Comparison of ENCODE assay signal across 10 cellular contexts in the genomic region with DNA sequence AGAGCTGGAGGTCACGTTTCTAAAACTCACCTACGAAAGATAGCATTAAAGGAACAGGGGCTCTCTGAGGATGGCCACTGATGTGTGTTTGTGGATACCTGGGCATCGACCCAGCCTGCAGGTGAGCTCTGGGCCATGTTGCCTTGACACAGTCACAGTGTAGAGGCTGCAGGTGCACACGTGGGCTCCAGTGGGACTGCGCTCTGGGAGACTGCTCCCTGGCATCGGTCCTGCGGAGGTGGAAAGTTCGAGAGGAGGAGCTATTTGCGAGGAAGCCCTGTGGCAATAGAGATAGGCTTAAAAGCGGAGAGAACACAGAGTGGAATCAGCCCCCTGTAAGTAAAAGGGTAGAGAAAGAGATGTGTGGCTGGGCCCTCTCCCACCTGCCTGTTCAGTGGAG.
"Had no signal": no experiment of that assay in that cellular context is flagged by ENCODE, and none has a peak within 500 bp of the region (broad histone marks: within the 10 kb centered on the region; RNA-seq: fewer than 3 reads in every experiment).

No MANE protein-coding gene starts in this region.

- H3K27me3 Mint-ChIP-seq: activated naive CD8-positive, alpha-beta T cell; memory B cell had no signal

- H3K4me1 Mint-ChIP-seq: endodermal cell, nephron had no signal

- H3K27me3 ChIP-seq: esophagus muscularis mucosa had no signal

- H3K4me3 Mint-ChIP-seq: activated naive CD8-positive, alpha-beta T cell; endodermal cell; memory B cell; nephron; WTC11 had no signal

- H3K27ac Mint-ChIP-seq: activated naive CD8-positive, alpha-beta T cell; memory B cell; WTC11 had no signal

- H3K4me3 ChIP-seq: esophagus muscularis mucosa had no signal

- ATAC-seq: left colon, WTC11 had no signal

- DNase-seq: activated CD4-positive, alpha-beta T cell treated with anti-CD3 and anti-CD28 coated beads for 48 hours; activated CD8-positive, alpha-beta memory T cell treated with anti-CD3 and anti-CD28 coated beads for 24 hours; endodermal cell; left colon; stimulated activated CD4-positive, alpha-beta T cell treated with anti-CD3 and anti-CD28 coated beads, Interleukin-4, amount 100 ng/mL, for 24 hours had no signal

- H3K9me3 Mint-ChIP-seq: endodermal cell, memory B cell, nephron, WTC11 had no signal

- H3K4me1 ChIP-seq: esophagus muscularis mucosa had no signal

- H3K9me3 ChIP-seq: esophagus muscularis mucosa had no signal

- H3K27ac ChIP-seq: esophagus muscularis mucosa had no signal
